ENCODE assay signal across 7 cellular contexts in the genomic region with DNA sequence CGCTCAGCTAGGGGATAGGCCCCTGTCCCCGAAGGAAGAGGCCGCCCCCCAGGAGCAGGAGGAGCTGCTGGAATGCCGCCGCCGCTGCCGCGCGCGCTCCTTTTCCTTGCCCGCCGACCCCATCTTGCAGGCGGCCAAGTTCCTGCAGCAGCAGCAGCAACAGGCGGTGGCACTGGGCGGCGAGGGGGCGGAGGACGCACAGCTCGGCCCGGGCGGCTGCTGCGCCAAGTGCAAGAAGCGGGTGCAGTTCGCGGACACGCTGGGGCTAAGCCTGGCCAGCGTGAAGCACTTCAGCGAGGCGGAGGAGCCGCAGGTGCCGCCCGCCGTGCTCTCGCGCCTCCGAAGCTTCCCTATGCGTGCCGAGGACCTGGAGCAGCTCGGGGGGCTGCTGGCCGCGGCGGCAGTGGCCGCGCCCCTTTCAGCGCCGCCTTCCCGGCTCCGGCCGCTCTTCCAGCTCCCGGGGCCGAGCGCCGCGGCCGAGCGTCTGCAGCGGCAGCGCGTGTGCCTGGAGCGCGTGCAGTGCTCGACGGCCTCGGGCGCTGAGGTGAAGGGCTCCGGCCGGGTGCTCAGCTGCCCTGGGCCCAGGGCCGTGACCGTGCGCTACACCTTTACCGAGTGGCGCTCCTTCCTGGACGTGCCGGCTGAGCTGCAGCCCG. TPM values are rescaled to one million over a fixed set of nuclear protein-coding genes. Genes with fewer than 3 reads are reported as not detected.
DNase-seq lines count a peak whose midpoint lies in the region; ATAC-seq and TF ChIP-seq lines count a peak whose summit lies in the region.

No MANE protein-coding gene starts in this region.

- H3K27me3 ChIP-seq in gastrocnemius medialis = peaks cover 0 to 14% (median 5%) of the 10 kb centered on the region in 3 donors

- peaks cover 9% of the 10 kb centered on the region for H3K4me1 Mint-ChIP-seq in activated CD4-positive, alpha-beta memory T cell treated with anti-CD3 and anti-CD28 coated beads for 36 hours (ENCODE audit: low read depth)

- H3K4me3 ChIP-seq in gastrocnemius medialis = peak overlapping the region; percentile 65 to 80 (median 75)

- no peak overlapping the region for H3K4me3 Mint-ChIP-seq in activated CD4-positive, alpha-beta memory T cell treated with anti-CD3 and anti-CD28 coated beads for 36 hours

- H3K27ac ChIP-seq in gastrocnemius medialis = peak overlapping the region; percentile 41 to 67 (median 56)

- CTCF ChIA-PET in activated CD4-positive, alpha-beta memory T cell treated with anti-CD3 and anti-CD28 coated beads for 36 hours (lab: Charles Lee) = no interaction called here

- H3K9me3 Mint-ChIP-seq in activated CD4-positive, alpha-beta memory T cell treated with anti-CD3 and anti-CD28 coated beads for 36 hours = no peaks in the 10 kb centered on the region

- H3K9me3 ChIP-seq in gastrocnemius medialis = no peaks in the 10 kb centered on the region

- peak; percentile 17 for DNase-seq in activated CD4-positive, alpha-beta memory T cell treated with anti-CD3 and anti-CD28 coated beads for 36 hours
- peak; percentile 66 for DNase-seq in left ventricle myocardium superior
- no peak for DNase-seq in gastrocnemius medialis
- DNase-seq in activated gamma-delta T cell (lab: John Stamatoyannopoulos, UW) = no peak
- DNase-seq in SHP77 treated with DMSO at 0.1 percent for 48 hours (lab: John Stamatoyannopoulos, UW) = no peak

- H3K27ac Mint-ChIP-seq in activated CD4-positive, alpha-beta memory T cell treated with anti-CD3 and anti-CD28 coated beads for 36 hours = no peak overlapping the region

- peaks cover 0 to 15% of the 10 kb centered on the region in 2 donors for H3K4me1 ChIP-seq in gastrocnemius medialis

- no peaks in the 10 kb centered on the region for H3K36me3 Mint-ChIP-seq in activated CD4-positive, alpha-beta memory T cell treated with anti-CD3 and anti-CD28 coated beads for 36 hours

- in situ Hi-C loops in gastrocnemius medialis (cut with MboI; ENCODE audit: low sequenced_read_pairs in 4 of 4) = no loop called here

- TF ChIP-seq POLR2A in gastrocnemius medialis (IDR thresholded peaks at IDR 0.05) = no peak

- peak; percentile 34 for ATAC-seq in GM18511 (IDR thresholded peaks at IDR 0.05; ENCODE audit: unreplicated experiment)
- peak; percentile 42 for ATAC-seq in HG03439 (IDR thresholded peaks at IDR 0.05; ENCODE audit: unreplicated experiment)
- ATAC-seq in left ventricle myocardium superior = peak; percentile 52
- ATAC-seq in gastrocnemius medialis = peak; percentile 21 to 42

- no peaks in the 10 kb centered on the region for H3K36me3 ChIP-seq in gastrocnemius medialis

- intact Hi-C loops in activated CD4-positive, alpha-beta memory T cell treated with anti-CD3 and anti-CD28 coated beads for 36 hours (cut with micrococcal nuclease) = no loop called here
- intact Hi-C loops in left ventricle myocardium superior (cut with micrococcal nuclease) = no loop called here
- intact Hi-C loops in gastrocnemius medialis (cut with DNase I; ENCODE audit: low total_unique reads) = no loop called here

- TF ChIP-seq CTCF in gastrocnemius medialis (IDR thresholded peaks at IDR 0.05 in 4 of 5, conservative IDR thresholded peaks at IDR 0.05 in 1 of 5) = no peak

- H3K27me3 Mint-ChIP-seq in activated CD4-positive, alpha-beta memory T cell treated with anti-CD3 and anti-CD28 coated beads for 36 hours = peaks cover 49% of the 10 kb centered on the region

- POLR2A ChIA-PET in activated CD4-positive, alpha-beta memory T cell treated with anti-CD3 and anti-CD28 coated beads for 36 hours (lab: Charles Lee) = no interaction called here

RNA-seq across cellular contexts. Expression of a gene that starts 0.6 kb away (rescaled TPM):
- total RNA-seq in activated CD4-positive, alpha-beta memory T cell treated with anti-CD3 and anti-CD28 coated beads for 36 hours = not detected
- total RNA-seq in left ventricle myocardium superior (13.9 TPM), gastrocnemius medialis (1 to 10 TPM in 1 of 4 donors, under 1 TPM in 2, not detected in 1; 0.10 to 1.1 (median 0.49) TPM)

Comparison
In these comparisons a context has a peak if more than half of its experiments do, and no peak if none do; other contexts are left out.
1. DNase-seq: peak in activated CD4-positive, alpha-beta memory T cell treated with anti-CD3 and anti-CD28 coated beads for 36 hours (single experiment) and left ventricle myocardium superior (single experiment); none in gastrocnemius medialis (0 of 2), activated gamma-delta T cell (single experiment) and SHP77 treated with DMSO at 0.1 percent for 48 hours (single experiment).
2. Peak in every context shown above with its lines, with median percentiles within 50 percentile points of each other: ATAC-seq.